Comparison of ENCODE assay signal across 14 cellular contexts in genomic region chr16:35296962-35297653, GRCh38.
DNase-seq lines count a peak whose midpoint lies in the region; ATAC-seq and TF ChIP-seq lines count a peak whose summit lies in the region.
"Had no signal": no experiment of that assay in that cellular context is flagged by ENCODE, and none has a peak within 500 bp of the region (broad histone marks: within the 10 kb centered on the region; RNA-seq: fewer than 3 reads in every experiment).

No MANE protein-coding gene starts in this region.

- no peak overlapping the region for H3K4me3 ChIP-seq in LNCaP clone FGC (ENCODE audit: low read depth, low read length)
- no peak overlapping the region for H3K4me3 ChIP-seq in RWPE2 (ENCODE audit: severe bottlenecking)
- no peak overlapping the region for H3K4me3 ChIP-seq in lung
- H3K4me3 ChIP-seq in MG63, result no peak overlapping the region
- H3K4me3 ChIP-seq: GM23248 had no signal

- H3K4me1 ChIP-seq in RWPE2 (ENCODE audit: insufficient read depth, poor library complexity, severe bottlenecking) (peaks cover 11% of the 10 kb centered on the region), lung (ENCODE audit: control insufficient read depth in 2 of 2, insufficient read depth in 2 of 2, low read length in 2 of 2) (no peaks in the 10 kb centered on the region)
- H3K4me1 ChIP-seq: Caco-2 had no signal

- peak; percentile 23 for DNase-seq in LNCaP clone FGC (ENCODE audit: low read depth)
- no peak for DNase-seq in RWPE2 (ENCODE audit: low spot score)
- DNase-seq in epithelial cell of prostate (ENCODE audit: low read depth, low spot score), result no peak
- DNase-seq in lung (ENCODE audit: low spot score), result peak; percentile 3
- no peak for DNase-seq in MG63
- DNase-seq in iPS-NIHi7 (ENCODE audit: extremely low spot score), result no peak
- no peak for DNase-seq in NCI-H2081 treated with DMSO at 0.1 percent for 48 hours (lab: John Stamatoyannopoulos, UW)
- no peak for DNase-seq in HPDE6-E6E7 (ENCODE audit: extremely low spot score)
- DNase-seq: C1 segment of cervical spinal cord; Caco-2; CD4-positive, alpha-beta T cell; GM23248; HCEC 1CT had no signal

- H3K27me3 ChIP-seq in RWPE2 (ENCODE audit: insufficient read depth, poor library complexity, severe bottlenecking) (no peaks in the 10 kb centered on the region), lung (ENCODE audit: control insufficient read depth, insufficient read depth) (no peaks in the 10 kb centered on the region), MG63 (no peaks in the 10 kb centered on the region)

- WGBS in lung, 2 donors, result 50 to 62% methylated on average over 2 of the region's 2 CpGs

- no peak overlapping the region for H3K27ac ChIP-seq in RWPE2 (ENCODE audit: poor library complexity, severe bottlenecking)
- peak overlapping the region; percentile 22 for H3K27ac ChIP-seq in epithelial cell of prostate
- no peak overlapping the region for H3K27ac ChIP-seq in lung (ENCODE audit: low read depth in 1 of 2, low read length in 1 of 2)
- H3K27ac ChIP-seq: GM23248 had no signal

- H3K9me3 ChIP-seq in RWPE2 (ENCODE audit: severe bottlenecking) (no peaks in the 10 kb centered on the region), lung (ENCODE audit: control insufficient read depth in 2 of 2, insufficient read depth in 1 of 2, low read length in 1 of 2) (no peaks in the 10 kb centered on the region), MG63 (no peaks in the 10 kb centered on the region)
- H3K9me3 ChIP-seq: Caco-2 had no signal

- H3K36me3 ChIP-seq in RWPE2 (ENCODE audit: low read depth) (no peaks in the 10 kb centered on the region), lung (ENCODE audit: control insufficient read depth in 2 of 2, insufficient read depth in 2 of 2, low read length in 2 of 2) (no peaks in the 10 kb centered on the region), MG63 (no peaks in the 10 kb centered on the region)

- ATAC-seq in RWPE2 (ENCODE audit: low read depth) (peak; percentile 37; the same call in 2 of the 3 replicates), lung (ENCODE audit: insufficient read depth, low FRiP score) (no peak)
- ATAC-seq: HepG2 had no signal

- TF ChIP-seq CTCF in LNCaP clone FGC (IDR thresholded peaks at IDR 0.05; ENCODE audit: control insufficient read depth, extremely low read depth, insufficient read depth), result no peak
- no peak for TF ChIP-seq CTCF in RWPE2 (IDR thresholded peaks at IDR 0.05; ENCODE audit: poor library complexity, severe bottlenecking)
- TF ChIP-seq CTCF in lung (IDR thresholded peaks at IDR 0.05; ENCODE audit: control extremely low read depth, extremely low read depth), result no peak

Comparison
In these comparisons a context has a peak if more than half of its experiments do, and no peak if none do; other contexts are left out.
1. DNase-seq: peak in LNCaP clone FGC (single experiment) and lung (single experiment); none in RWPE2 (single experiment), epithelial cell of prostate (single experiment), MG63 (single experiment), iPS-NIHi7 (single experiment), NCI-H2081 treated with DMSO at 0.1 percent for 48 hours (single experiment) and HPDE6-E6E7 (single experiment).